In the genomic region with DNA sequence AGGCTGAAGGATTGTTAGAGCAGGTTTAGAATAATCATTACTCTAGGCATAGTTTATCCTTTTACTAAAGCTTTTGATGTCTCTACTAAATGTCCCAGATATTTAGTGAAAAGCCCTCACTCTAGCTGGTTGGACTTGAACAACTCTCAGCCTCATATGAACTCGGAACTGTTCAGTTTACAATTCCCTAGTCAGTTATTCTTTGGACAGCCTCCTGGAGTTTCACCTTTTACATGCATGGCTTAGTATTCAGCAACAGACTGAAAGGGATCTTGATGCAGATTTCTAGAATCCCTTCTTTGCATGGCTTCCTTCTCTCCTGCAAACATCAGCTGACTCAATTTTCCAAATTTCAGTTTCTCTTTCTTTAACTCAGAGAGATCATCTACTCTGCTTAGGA, we compare ENCODE assay signal across 12 cellular contexts.
"Had no signal": no experiment of that assay in that cellular context is flagged by ENCODE, and none has a peak within 500 bp of the region (broad histone marks: within the 10 kb centered on the region; RNA-seq: fewer than 3 reads in every experiment).

No MANE protein-coding gene starts in this region.

- H3K27ac ChIP-seq: ascending aorta, dorsolateral prefrontal cortex, left ventricle myocardium inferior had no signal

- H3K4me1 ChIP-seq: ascending aorta, left ventricle myocardium inferior, thyroid gland had no signal

- H3K9me3 ChIP-seq: ascending aorta, thyroid gland had no signal

- H3K27me3 ChIP-seq: ascending aorta, dorsolateral prefrontal cortex, gastroesophageal sphincter, thyroid gland had no signal

- H3K36me3 ChIP-seq: ascending aorta, gastroesophageal sphincter, left ventricle myocardium inferior, thyroid gland had no signal

- DNase-seq: activated CD4-positive, alpha-beta T cell treated with anti-CD3 and anti-CD28 coated beads for 1 hour; activated CD4-positive, alpha-beta T cell treated with anti-CD3 and anti-CD28 coated beads, Interleukin-2, amount 50 U/mL, for 4 hours; activated naive CD4-positive, alpha-beta T cell treated with anti-CD3 and anti-CD28 coated beads for 36 hours; activated naive CD8-positive, alpha-beta T cell treated with anti-CD3 and anti-CD28 coated beads, Interleukin-2, amount 50 U/mL, for 24 hours; dorsolateral prefrontal cortex; endodermal cell; left ventricle myocardium inferior; mesendoderm; stimulated activated CD4-positive, alpha-beta T cell treated with anti-CD3 and anti-CD28 coated beads, Interleukin-2, amount 100 ng/mL, for 48 hours; thyroid gland had no signal

- H3K4me3 ChIP-seq: ascending aorta, dorsolateral prefrontal cortex, gastroesophageal sphincter, left ventricle myocardium inferior, thyroid gland had no signal
